In genomic region chr2:38105911-38106310, GRCh38 we compare ENCODE assay signal across 14 cellular contexts. TPM values are rescaled to one million over a fixed set of nuclear protein-coding genes. Genes with fewer than 3 reads are reported as not detected.
DNase-seq lines count a peak whose midpoint lies in the region; ATAC-seq and TF ChIP-seq lines count a peak whose summit lies in the region.
"Had no signal": no experiment of that assay in that cellular context is flagged by ENCODE, and none has a peak within 500 bp of the region (broad histone marks: within the 10 kb centered on the region; RNA-seq: fewer than 3 reads in every experiment).

No MANE protein-coding gene starts in this region.

- H3K79me2 ChIP-seq in PC-3 (ENCODE audit: low read length) (no peaks in the 10 kb centered on the region), trophoblast cell (ENCODE audit: control insufficient read depth, insufficient read depth, low read length, poor library complexity) (no peaks in the 10 kb centered on the region)

- H2AFZ ChIP-seq in PC-3 (ENCODE audit: low read length) (0 out of 2 replicates have a peak overlapping the region, but pooled peaks have one; percentile 27), trophoblast cell (ENCODE audit: insufficient read depth, low read length, poor library complexity) (no peak overlapping the region)

- H3K4me3 Mint-ChIP-seq in Calu3 (ENCODE audit: low read depth, unreplicated experiment) (no peak overlapping the region), chondrocyte (ENCODE audit: unreplicated experiment) (no peak overlapping the region)
- H3K4me3 Mint-ChIP-seq: naive B cell had no signal

- peak overlapping the region; percentile 69 for H3K27ac Mint-ChIP-seq in Calu3 (ENCODE audit: unreplicated experiment)
- H3K27ac Mint-ChIP-seq in chondrocyte (ENCODE audit: unreplicated experiment): peak overlapping the region; percentile 98
- H3K27ac Mint-ChIP-seq: naive B cell had no signal

- H3K36me3 ChIP-seq in PC-3 (ENCODE audit: low read depth, low read length): no peaks in the 10 kb centered on the region
- no peaks in the 10 kb centered on the region for H3K36me3 ChIP-seq in trophoblast cell (ENCODE audit: control insufficient read depth in 1 of 2, insufficient read depth in 2 of 2, low read length in 2 of 2)

- POLR2A ChIA-PET in PC-3 (lab: Charles Lee; ENCODE audit: unreplicated experiment): no interaction called here

- TF ChIP-seq CTCF in Calu3 (IDR thresholded peaks at IDR 0.05; ENCODE audit: unreplicated experiment) (no peak), PC-3 (conservative IDR thresholded peaks at IDR 0.05; ENCODE audit: low read depth, low read length) (no peak), chondrocyte (IDR thresholded peaks at IDR 0.05) (no peak)

- H2BK120ac ChIP-seq in trophoblast cell (ENCODE audit: insufficient read depth, low read length, poor library complexity): no peak overlapping the region

- intact Hi-C loops in Calu3 (cut with micrococcal nuclease; ENCODE audit: unreplicated experiment) (no loop called here), PC-3 (cut with micrococcal nuclease) (no loop called here)

- ATAC-seq in PC-3 (no peak), GM21526 (IDR thresholded peaks at IDR 0.05; ENCODE audit: low FRiP score, unreplicated experiment) (no peak), GM18867 (IDR thresholded peaks at IDR 0.05; ENCODE audit: unreplicated experiment) (no peak), GM19397 (IDR thresholded peaks at IDR 0.05; ENCODE audit: unreplicated experiment) (no peak)

- H4K12ac ChIP-seq in trophoblast cell (ENCODE audit: low read depth, low read length): no peak overlapping the region

- H2BK12ac ChIP-seq in trophoblast cell (ENCODE audit: low read length): no peak overlapping the region

- H4K8ac ChIP-seq in trophoblast cell (ENCODE audit: low read depth, low read length): peak overlapping the region; percentile 1

- DNase-seq in Calu3: no peak
- no peak for DNase-seq in PC-3
- DNase-seq in chondrocyte (ENCODE audit: low spot score): no peak
- no peak for DNase-seq in trophoblast cell
- DNase-seq in stimulated activated CD4-positive, alpha-beta T cell treated with anti-CD3 and anti-CD28 coated beads, Interleukin-4, amount 100 ng/mL, for 24 hours: no peak
- DNase-seq: activated CD8-positive, alpha-beta memory T cell treated with anti-CD3 and anti-CD28 coated beads, Interleukin-2, amount 50 U/mL, for 4 hours; C1 segment of cervical spinal cord; naive B cell; NCI-H510A treated with DMSO at 0.1 percent for 48 hours; SHP77 had no signal

- H3K9ac ChIP-seq in PC-3 (ENCODE audit: low read length) (no peak overlapping the region; the same call in 1 of the 2 replicates), trophoblast cell (ENCODE audit: low read length) (no peak overlapping the region)

- H3K9me3 ChIP-seq in PC-3 (ENCODE audit: low read length) (no peaks in the 10 kb centered on the region), trophoblast cell (ENCODE audit: insufficient read depth, low read depth, low read length) (peaks cover 2% of the 10 kb centered on the region)

- BruUV-seq in Calu3 (replicated peaks; lab: Mats Ljungman, UMichigan) (no TSS peak), PC-3 (replicated peaks; lab: Mats Ljungman, UMichigan) (no TSS peak)

- no peak overlapping the region for H3K4me3 ChIP-seq in PC-3 (ENCODE audit: low read length)
- H3K4me3 ChIP-seq in trophoblast cell (ENCODE audit: low read depth, low read length): no peak overlapping the region

- H3K27ac ChIP-seq in PC-3 (ENCODE audit: low read length) (peak overlapping the region; percentile 61), trophoblast cell (ENCODE audit: low read depth, low read length) (peak overlapping the region; percentile 72)

- peaks cover 11% of the 10 kb centered on the region for H3K4me1 ChIP-seq in PC-3 (ENCODE audit: insufficient read depth, low read length)
- H3K4me1 ChIP-seq in trophoblast cell (ENCODE audit: control insufficient read depth in 1 of 2, insufficient read depth in 2 of 2, low read length in 2 of 2): peaks cover 11 to 18% of the 10 kb centered on the region in 2 experiments

- CTCF ChIA-PET in Calu3 (lab: Charles Lee) (interaction anchor here (0.7 kb wide), 1 partner anchor 29 kb away, joined by 3 read pairs; no protein-coding TSS in a partner anchor), PC-3 (lab: Charles Lee) (no interaction called here)

- H4K20me1 ChIP-seq in PC-3 (ENCODE audit: low read length): no peaks in the 10 kb centered on the region

- no peak overlapping the region for H3K23ac ChIP-seq in trophoblast cell (ENCODE audit: low read length)

- no peaks in the 10 kb centered on the region for H3K9me2 ChIP-seq in PC-3 (replicated peaks; ENCODE audit: low read length)

- H3K14ac ChIP-seq in trophoblast cell (ENCODE audit: low read length): peak overlapping the region; percentile 20

- H3K79me1 ChIP-seq in trophoblast cell (ENCODE audit: low read length): peaks cover 6% of the 10 kb centered on the region

- H3K27me3 ChIP-seq in PC-3 (ENCODE audit: low read length) (no peaks in the 10 kb centered on the region), trophoblast cell (ENCODE audit: insufficient read depth, low read length) (no peaks in the 10 kb centered on the region)

- no CpG with 5 or more reads among the region's 7 CpGs for WGBS in trophoblast cell (ENCODE audit: extremely low coverage, insufficient coverage, insufficient read length)

- H3F3A ChIP-seq in PC-3 (ENCODE audit: low read length, unreplicated experiment): no peaks in the 10 kb centered on the region

- H3K36me3 Mint-ChIP-seq in Calu3 (ENCODE audit: insufficient read depth, unreplicated experiment) (peaks cover 11% of the 10 kb centered on the region), chondrocyte (ENCODE audit: low read depth) (no peaks in the 10 kb centered on the region)

- peak overlapping the region; percentile 56 for H2AK5ac ChIP-seq in trophoblast cell (ENCODE audit: low read length)

- no peaks in the 10 kb centered on the region for H3K9me3 Mint-ChIP-seq in Calu3 (ENCODE audit: low read depth, unreplicated experiment)
- H3K9me3 Mint-ChIP-seq in chondrocyte (ENCODE audit: low read depth): peaks cover 15% of the 10 kb centered on the region

- no peaks in the 10 kb centered on the region for H3K27me3 Mint-ChIP-seq in Calu3 (ENCODE audit: unreplicated experiment)
- no peaks in the 10 kb centered on the region for H3K27me3 Mint-ChIP-seq in chondrocyte (ENCODE audit: low read depth)

- H3K4ac ChIP-seq in trophoblast cell (ENCODE audit: low read depth, low read length): no peak overlapping the region

- no peak overlapping the region for H2BK5ac ChIP-seq in trophoblast cell (ENCODE audit: low read depth, low read length, poor library complexity)

- H3K4me2 ChIP-seq in PC-3 (ENCODE audit: low read length) (no peak overlapping the region), trophoblast cell (ENCODE audit: low read length) (no peak overlapping the region)

- H4K91ac ChIP-seq in trophoblast cell (ENCODE audit: low read depth, low read length): no peak overlapping the region

- peaks cover 56% of the 10 kb centered on the region for H3K4me1 Mint-ChIP-seq in Calu3 (ENCODE audit: low read depth, unreplicated experiment)
- peaks cover 40% of the 10 kb centered on the region for H3K4me1 Mint-ChIP-seq in chondrocyte (ENCODE audit: low read depth)
- H3K4me1 Mint-ChIP-seq: naive B cell had no signal

- no peak overlapping the region for H3K18ac ChIP-seq in trophoblast cell (ENCODE audit: low read length)

RNA-seq across cellular contexts. Expression of gene CYP1B1, which starts 30.0 kb away (rescaled TPM):
- total RNA-seq in Calu3 (2022) (34.4 and 36.5 TPM in 2 replicates), PC-3 (2014; rRNA removed) (37.2 and 50.0 TPM in 2 replicates), chondrocyte (60.6 to 135 TPM (median 133 TPM) in 3 replicates)
- 2.0 and 2.1 TPM in 2 replicates for polyA plus RNA-seq in trophoblast cell (2013)
- total RNA-seq: G401 had no signal
